Comparison of ENCODE assay signal across 19 cellular contexts in genomic region chr4:93645120-93645519, GRCh38.
A peak's percentile ranks its signal among the peaks of the same experiment; 100 is the strongest.
DNase-seq lines count a peak whose midpoint lies in the region; ATAC-seq and TF ChIP-seq lines count a peak whose summit lies in the region.
"Had no signal": no experiment of that assay in that cellular context is flagged by ENCODE, and none has a peak within 500 bp of the region (broad histone marks: within the 10 kb centered on the region; RNA-seq: fewer than 3 reads in every experiment).

No MANE protein-coding gene starts in this region.

- H3K9ac ChIP-seq in OCI-LY3 (ENCODE audit: low read length): no peak overlapping the region

- no peak for TF ChIP-seq CTCF in OCI-LY3 (IDR thresholded peaks at IDR 0.05; ENCODE audit: low read depth, low read length)

- H3K4me1 ChIP-seq in OCI-LY3 (ENCODE audit: low read length): peaks cover 43% of the 10 kb centered on the region
- H3K4me1 ChIP-seq: SJCRH30 had no signal

- H3K27me3 ChIP-seq in OCI-LY3 (ENCODE audit: low read depth, low read length): no peaks in the 10 kb centered on the region
- H3K27me3 ChIP-seq: SJCRH30 had no signal

- H3K27ac ChIP-seq in OCI-LY3 (ENCODE audit: low read length): peak overlapping the region; percentile 64
- H3K27ac ChIP-seq: SJCRH30 had no signal

- peak overlapping the region; percentile 40; the same call in 1 of the 2 replicates for H3K4me2 ChIP-seq in OCI-LY3 (ENCODE audit: low read length)

- no peak overlapping the region for H2AFZ ChIP-seq in OCI-LY3 (ENCODE audit: low read depth, low read length)

- no peak for DNase-seq in stimulated activated CD4-positive, alpha-beta T cell treated with anti-CD3 and anti-CD28 coated beads, Interleukin-1b, Interleukin-23, amount 100 ng/mL, for 48 hours
- DNase-seq in GF-D8 (lab: John Stamatoyannopoulos, UW): no peak
- DNase-seq in NCI-H2196 treated with DMSO at 0.1 percent for 48 hours (lab: John Stamatoyannopoulos, UW; ENCODE audit: unreplicated experiment): no peak
- DNase-seq: 8988T, DMS79 treated with DMSO at 0.1 percent for 48 hours, GOT3, KG1, MV-4-11, NCI-H187 treated with DMSO at 0.1 percent for 48 hours, NCI-H226, NCI-H524, NCI-H82, SJCRH30, T-helper 17 cell had no signal

- peaks cover 14% of the 10 kb centered on the region for H3K9me3 ChIP-seq in OCI-LY3 (ENCODE audit: insufficient read depth, low read length)
- H3K9me3 ChIP-seq: SJCRH30 had no signal

- H3K4me3 ChIP-seq in OCI-LY3 (ENCODE audit: low read length): peak overlapping the region; percentile 13; the same call in 1 of the 2 replicates
- H3K4me3 ChIP-seq: SJCRH30 had no signal

- H3K79me2 ChIP-seq in OCI-LY3 (ENCODE audit: low read length): no peaks in the 10 kb centered on the region

- peaks cover 19% of the 10 kb centered on the region for H3K36me3 ChIP-seq in OCI-LY3 (replicated peaks; ENCODE audit: low read depth, low read length)
- H3K36me3 ChIP-seq: SJCRH30 had no signal

- peak; percentile 56 for ATAC-seq in GM18511 (IDR thresholded peaks at IDR 0.05; ENCODE audit: unreplicated experiment)
- peak; percentile 47 for ATAC-seq in GM21529 (IDR thresholded peaks at IDR 0.05; ENCODE audit: unreplicated experiment)
- ATAC-seq in HG03432 (IDR thresholded peaks at IDR 0.05; ENCODE audit: unreplicated experiment): peak; percentile 63
- no peak for ATAC-seq in GM19023 (IDR thresholded peaks at IDR 0.05; ENCODE audit: unreplicated experiment)
- ATAC-seq: T-helper 17 cell had no signal

- no peaks in the 10 kb centered on the region for H4K20me1 ChIP-seq in OCI-LY3 (ENCODE audit: insufficient read depth, low read length)
